Comparison of ENCODE assay signal across 19 cellular contexts in genomic region chr5:111805071-111805470, GRCh38. TPM values are rescaled to one million over a fixed set of nuclear protein-coding genes. Genes with fewer than 3 reads are reported as not detected.
DNase-seq lines count a peak whose midpoint lies in the region; TF ChIP-seq lines count a peak whose summit lies in the region.
"Had no signal": no experiment of that assay in that cellular context is flagged by ENCODE, and none has a peak within 500 bp of the region (broad histone marks: within the 10 kb centered on the region; RNA-seq: fewer than 3 reads in every experiment).

No MANE protein-coding gene starts in this region.

- no peak overlapping the region for H3K27ac ChIP-seq in Peyer's patch
- H3K27ac ChIP-seq: BLaER1 treated with 17β-estradiol and CSF1 and Interleukin-3, amounts not matched to agents 10 nM and 100 nM; C4-2B had no signal

- no peaks in the 10 kb centered on the region for H3K27me3 Mint-ChIP-seq in activated CD4-positive, alpha-beta memory T cell treated with anti-CD3 and anti-CD28 coated beads for 36 hours
- H3K27me3 Mint-ChIP-seq: B cell; CD4-positive, alpha-beta T cell had no signal

- H3K27ac Mint-ChIP-seq in activated CD4-positive, alpha-beta memory T cell treated with anti-CD3 and anti-CD28 coated beads for 36 hours = no peak overlapping the region
- H3K27ac Mint-ChIP-seq: B cell; CD4-positive, alpha-beta T cell; CD8-positive, alpha-beta T cell had no signal

- no peaks in the 10 kb centered on the region for H3K9me3 Mint-ChIP-seq in activated CD4-positive, alpha-beta memory T cell treated with anti-CD3 and anti-CD28 coated beads for 36 hours
- H3K9me3 Mint-ChIP-seq: CD4-positive, alpha-beta T cell; CD8-positive, alpha-beta T cell had no signal

- H3K9me3 ChIP-seq in adipocyte (ENCODE audit: control insufficient read depth, low read length) = no peaks in the 10 kb centered on the region
- no peaks in the 10 kb centered on the region for H3K9me3 ChIP-seq in Peyer's patch
- H3K9me3 ChIP-seq: Caco-2 had no signal

- H3K4me3 ChIP-seq in adipocyte (ENCODE audit: low read length) = no peak overlapping the region
- H3K4me3 ChIP-seq in fibroblast of villous mesenchyme (ENCODE audit: low read depth, low read length) = no peak overlapping the region
- H3K4me3 ChIP-seq in Peyer's patch = no peak overlapping the region
- H3K4me3 ChIP-seq: BLaER1 treated with 17β-estradiol and CSF1 and Interleukin-3, amounts not matched to agents 10 nM and 100 nM had no signal

- POLR2A ChIA-PET in activated CD4-positive, alpha-beta memory T cell treated with anti-CD3 and anti-CD28 coated beads for 36 hours (lab: Charles Lee) = no interaction called here

- H3K4me3 Mint-ChIP-seq in activated CD4-positive, alpha-beta memory T cell treated with anti-CD3 and anti-CD28 coated beads for 36 hours = no peak overlapping the region
- H3K4me3 Mint-ChIP-seq: B cell; CD4-positive, alpha-beta T cell; CD8-positive, alpha-beta T cell had no signal

- no peak overlapping the region for H3K9ac ChIP-seq in adipocyte (ENCODE audit: low read length)
- H3K9ac ChIP-seq: BLaER1 treated with 17β-estradiol and CSF1 and Interleukin-3, amounts not matched to agents 10 nM and 100 nM had no signal

- intact Hi-C loops in activated CD4-positive, alpha-beta memory T cell treated with anti-CD3 and anti-CD28 coated beads for 36 hours (cut with micrococcal nuclease) = no loop called here

- H3K4me1 ChIP-seq in adipocyte (ENCODE audit: control insufficient read depth, insufficient read depth, low read length) (no peaks in the 10 kb centered on the region), Peyer's patch (no peaks in the 10 kb centered on the region)
- H3K4me1 ChIP-seq: BLaER1 treated with 17β-estradiol and CSF1 and Interleukin-3, amounts not matched to agents 10 nM and 100 nM; Caco-2 had no signal

- no peaks in the 10 kb centered on the region for H3K36me3 ChIP-seq in adipocyte (ENCODE audit: control insufficient read depth, insufficient read depth, low read length, severe bottlenecking)
- no peaks in the 10 kb centered on the region for H3K36me3 ChIP-seq in Peyer's patch
- H3K36me3 ChIP-seq: BLaER1 treated with 17β-estradiol and CSF1 and Interleukin-3, amounts not matched to agents 10 nM and 100 nM had no signal

- TF ChIP-seq POLR2A in Peyer's patch (IDR thresholded peaks at IDR 0.05) = no peak

- no peaks in the 10 kb centered on the region for H3K36me3 Mint-ChIP-seq in activated CD4-positive, alpha-beta memory T cell treated with anti-CD3 and anti-CD28 coated beads for 36 hours
- H3K36me3 Mint-ChIP-seq: CD8-positive, alpha-beta T cell had no signal

- peak; percentile 11 for DNase-seq in NCI-H226
- peak; percentile 14 for DNase-seq in adipocyte (ENCODE audit: low read depth)
- peak; percentile 5 for DNase-seq in fibroblast of villous mesenchyme (ENCODE audit: low read depth)
- DNase-seq in HT-29 (ENCODE audit: low spot score) = no peak
- DNase-seq in activated CD4-positive, alpha-beta memory T cell treated with anti-CD3 and anti-CD28 coated beads for 36 hours = no peak
- no peak for DNase-seq in activated CD8-positive, alpha-beta memory T cell treated with anti-CD3 and anti-CD28 coated beads, Interleukin-2, amount 50 U/mL, for 48 hours
- no peak for DNase-seq in Peyer's patch
- DNase-seq: 8988T; ACHN; AML-193; Caco-2; Calu3; CD4-positive, alpha-beta T cell; CD8-positive, alpha-beta T cell; DMS79 treated with DMSO at 0.1 percent for 48 hours; GF-D8 had no signal

- no peak for TF ChIP-seq CTCF in fibroblast of villous mesenchyme (IDR thresholded peaks at IDR 0.05; ENCODE audit: insufficient read depth, low read depth, low read length)
- TF ChIP-seq CTCF in Peyer's patch (IDR thresholded peaks at IDR 0.05) = no peak

- CTCF ChIA-PET in activated CD4-positive, alpha-beta memory T cell treated with anti-CD3 and anti-CD28 coated beads for 36 hours (lab: Charles Lee) = no interaction called here

- no peaks in the 10 kb centered on the region for H3K27me3 ChIP-seq in adipocyte (replicated peaks; ENCODE audit: control insufficient read depth, insufficient read depth, low read length)
- H3K27me3 ChIP-seq in Peyer's patch = no peaks in the 10 kb centered on the region
- H3K27me3 ChIP-seq: BLaER1 treated with 17β-estradiol and CSF1 and Interleukin-3, amounts not matched to agents 10 nM and 100 nM had no signal

- H3K4me1 Mint-ChIP-seq in activated CD4-positive, alpha-beta memory T cell treated with anti-CD3 and anti-CD28 coated beads for 36 hours (ENCODE audit: low read depth) = no peaks in the 10 kb centered on the region
- H3K4me1 Mint-ChIP-seq: B cell had no signal

RNA-seq across cellular contexts. Expression of gene NREP, which starts 48.1 kb away (rescaled TPM):
- total RNA-seq in fibroblast of villous mesenchyme (146 and 253 TPM in 2 replicates), Peyer's patch (10 to 100 TPM in 1 of 4 donors, 1 to 10 TPM in 3; 2.3 to 18.2 (median 2.8) TPM)
- 0.97 and 3.5 TPM in 2 replicates for total RNA-seq in HT-29 (2014; rRNA removed; shearing (Covaris generic))
- 1 to 10 TPM; 3.0 to 3.8 TPM for total RNA-seq in activated CD4-positive, alpha-beta memory T cell treated with anti-CD3 and anti-CD28 coated beads for 36 hours

Comparison
In these comparisons a context has a peak if more than half of its experiments do, and no peak if none do; other contexts are left out.
1. DNase-seq: peak in NCI-H226 (single experiment), adipocyte (single experiment) and fibroblast of villous mesenchyme (single experiment); none in HT-29 (single experiment), activated CD4-positive, alpha-beta memory T cell treated with anti-CD3 and anti-CD28 coated beads for 36 hours (single experiment), activated CD8-positive, alpha-beta memory T cell treated with anti-CD3 and anti-CD28 coated beads, Interleukin-2, amount 50 U/mL, for 48 hours (single experiment) and Peyer's patch (0 of 3).